In the genomic region with DNA sequence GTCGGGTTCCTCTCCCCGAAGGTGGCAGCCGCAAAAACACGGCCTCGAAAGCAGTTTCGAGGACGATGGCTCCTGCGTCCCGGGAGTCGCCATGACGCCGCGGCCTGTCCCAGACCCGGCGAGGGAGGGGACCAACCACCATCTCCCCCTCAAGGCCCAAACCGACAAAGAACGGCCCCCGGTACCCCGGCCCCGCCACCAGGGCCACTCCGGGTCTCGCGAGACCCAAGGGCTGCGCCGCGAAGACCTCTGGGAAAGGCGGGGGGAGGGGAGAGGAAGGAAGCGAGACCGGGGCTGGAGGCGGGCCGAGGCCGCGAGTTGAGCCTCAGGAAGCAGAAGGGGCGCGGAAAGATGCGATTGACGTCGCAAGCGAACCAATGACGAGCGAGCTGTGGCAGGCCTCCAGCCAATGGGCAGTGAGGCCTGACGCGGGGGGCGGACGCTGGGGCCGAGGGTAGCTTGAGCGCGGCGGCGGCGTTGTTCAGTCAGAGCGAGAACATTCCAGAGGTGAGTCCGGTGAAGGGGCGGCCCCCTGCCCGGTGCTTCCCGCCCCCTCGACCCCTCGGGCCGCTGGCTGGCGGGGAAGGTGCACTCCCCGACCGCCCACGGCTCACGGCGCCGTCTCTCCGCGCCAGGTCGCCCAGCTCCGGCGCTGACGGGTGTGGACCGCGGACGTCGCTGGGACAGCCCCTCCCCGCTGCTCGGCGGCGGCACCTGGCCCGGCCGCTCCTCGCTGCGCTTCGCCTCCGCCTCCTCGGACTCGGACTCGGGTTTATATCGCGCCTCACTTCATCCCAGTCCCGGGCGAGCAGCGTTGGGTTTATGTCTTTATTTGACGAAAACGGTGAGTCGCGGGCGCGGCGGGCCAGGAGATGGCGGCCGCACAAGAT, we compare ENCODE assay signal across 1 cellular context.
A peak's percentile ranks its signal among the peaks of the same experiment; 100 is the strongest.
TF ChIP-seq lines count a peak whose summit lies in the region.

TSS of gene EIF5 (plus strand) at position 484 of the 890 bp plus-strand sequence. CDS start 1,624 bp downstream, outside the sequence.

TF ChIP-seq in WTC11, 78 proteins besides CTCF, POLR2A, EP300 and RAD21 (continued from another document and continues in another):
- TF ChIP-seq ATF6 (CRISPR knock-in tag; IDR thresholded peaks at IDR 0.05) (no peak), FOXK1 (CRISPR knock-in tag; IDR thresholded peaks at IDR 0.05) (peak; percentile 74), NR2C2 (CRISPR knock-in tag; IDR thresholded peaks at IDR 0.05) (no peak), ZNF416 (CRISPR knock-in tag; IDR thresholded peaks at IDR 0.05) (0 out of 2 replicates have a peak, but pooled peaks have one; percentile 65), ZNF317 (CRISPR knock-in tag; IDR thresholded peaks at IDR 0.05; ENCODE audit: borderline replicate concordance, low read depth) (no peak), CBFB (CRISPR knock-in tag; IDR thresholded peaks at IDR 0.05; ENCODE audit: low read depth) (0 out of 2 replicates have a peak, but pooled peaks have one; percentile 20), IRF2 (CRISPR knock-in tag; IDR thresholded peaks at IDR 0.05; ENCODE audit: borderline replicate concordance, low read depth) (no peak), GABPB1 (CRISPR knock-in tag; IDR thresholded peaks at IDR 0.05) (no peak; the same call in 1 of the 2 replicates), ZNF121 (CRISPR knock-in tag; IDR thresholded peaks at IDR 0.05) (no peak), KAT7 (CRISPR knock-in tag; IDR thresholded peaks at IDR 0.05; ENCODE audit: borderline replicate concordance) (peak; percentile 96; the same call in 1 of the 2 replicates), ZNF423 (CRISPR knock-in tag; IDR thresholded peaks at IDR 0.05) (no peak), HMGXB4 (CRISPR knock-in tag; IDR thresholded peaks at IDR 0.05) (peak; percentile 77), RORB (CRISPR knock-in tag; IDR thresholded peaks at IDR 0.05) (no peak), ETV6 (CRISPR knock-in tag; IDR thresholded peaks at IDR 0.05) (peak; percentile 93), ZNF232 (CRISPR knock-in tag; IDR thresholded peaks at IDR 0.05) (0 out of 2 replicates have a peak, but pooled peaks have one; percentile 12), ZNF671 (CRISPR knock-in tag; IDR thresholded peaks at IDR 0.05) (no peak; the same call in 1 of the 2 replicates), ARID4B (CRISPR knock-in tag; IDR thresholded peaks at IDR 0.05; ENCODE audit: borderline replicate concordance) (no peak), ELF4 (CRISPR knock-in tag; IDR thresholded peaks at IDR 0.05; ENCODE audit: low read depth) (no peak), NFYB (CRISPR knock-in tag; conservative IDR thresholded peaks at IDR 0.05; ENCODE audit: low read depth) (peak; percentile 97), PRRX2 (CRISPR knock-in tag; IDR thresholded peaks at IDR 0.05) (0 out of 2 replicates have a peak, but pooled peaks have one; percentile 76), NR1H2 (CRISPR knock-in tag; IDR thresholded peaks at IDR 0.05) (no peak)
- TF ChIP-seq, protein P1, sequence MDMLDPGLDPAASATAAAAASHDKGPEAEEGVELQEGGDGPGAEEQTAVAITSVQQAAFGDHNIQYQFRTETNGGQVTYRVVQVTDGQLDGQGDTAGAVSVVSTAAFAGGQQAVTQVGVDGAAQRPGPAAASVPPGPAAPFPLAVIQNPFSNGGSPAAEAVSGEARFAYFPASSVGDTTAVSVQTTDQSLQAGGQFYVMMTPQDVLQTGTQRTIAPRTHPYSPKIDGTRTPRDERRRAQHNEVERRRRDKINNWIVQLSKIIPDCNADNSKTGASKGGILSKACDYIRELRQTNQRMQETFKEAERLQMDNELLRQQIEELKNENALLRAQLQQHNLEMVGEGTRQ (CRISPR knock-in tag; IDR thresholded peaks at IDR 0.05): 0 out of 2 replicates have a peak, but pooled peaks have one; percentile 18
- TF ChIP-seq, protein P2, sequence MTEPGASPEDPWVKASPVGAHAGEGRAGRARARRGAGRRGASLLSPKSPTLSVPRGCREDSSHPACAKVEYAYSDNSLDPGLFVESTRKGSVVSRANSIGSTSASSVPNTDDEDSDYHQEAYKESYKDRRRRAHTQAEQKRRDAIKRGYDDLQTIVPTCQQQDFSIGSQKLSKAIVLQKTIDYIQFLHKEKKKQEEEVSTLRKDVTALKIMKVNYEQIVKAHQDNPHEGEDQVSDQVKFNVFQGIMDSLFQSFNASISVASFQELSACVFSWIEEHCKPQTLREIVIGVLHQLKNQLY (CRISPR knock-in tag; IDR thresholded peaks at IDR 0.05): no peak
- TF ChIP-seq, protein P3, sequence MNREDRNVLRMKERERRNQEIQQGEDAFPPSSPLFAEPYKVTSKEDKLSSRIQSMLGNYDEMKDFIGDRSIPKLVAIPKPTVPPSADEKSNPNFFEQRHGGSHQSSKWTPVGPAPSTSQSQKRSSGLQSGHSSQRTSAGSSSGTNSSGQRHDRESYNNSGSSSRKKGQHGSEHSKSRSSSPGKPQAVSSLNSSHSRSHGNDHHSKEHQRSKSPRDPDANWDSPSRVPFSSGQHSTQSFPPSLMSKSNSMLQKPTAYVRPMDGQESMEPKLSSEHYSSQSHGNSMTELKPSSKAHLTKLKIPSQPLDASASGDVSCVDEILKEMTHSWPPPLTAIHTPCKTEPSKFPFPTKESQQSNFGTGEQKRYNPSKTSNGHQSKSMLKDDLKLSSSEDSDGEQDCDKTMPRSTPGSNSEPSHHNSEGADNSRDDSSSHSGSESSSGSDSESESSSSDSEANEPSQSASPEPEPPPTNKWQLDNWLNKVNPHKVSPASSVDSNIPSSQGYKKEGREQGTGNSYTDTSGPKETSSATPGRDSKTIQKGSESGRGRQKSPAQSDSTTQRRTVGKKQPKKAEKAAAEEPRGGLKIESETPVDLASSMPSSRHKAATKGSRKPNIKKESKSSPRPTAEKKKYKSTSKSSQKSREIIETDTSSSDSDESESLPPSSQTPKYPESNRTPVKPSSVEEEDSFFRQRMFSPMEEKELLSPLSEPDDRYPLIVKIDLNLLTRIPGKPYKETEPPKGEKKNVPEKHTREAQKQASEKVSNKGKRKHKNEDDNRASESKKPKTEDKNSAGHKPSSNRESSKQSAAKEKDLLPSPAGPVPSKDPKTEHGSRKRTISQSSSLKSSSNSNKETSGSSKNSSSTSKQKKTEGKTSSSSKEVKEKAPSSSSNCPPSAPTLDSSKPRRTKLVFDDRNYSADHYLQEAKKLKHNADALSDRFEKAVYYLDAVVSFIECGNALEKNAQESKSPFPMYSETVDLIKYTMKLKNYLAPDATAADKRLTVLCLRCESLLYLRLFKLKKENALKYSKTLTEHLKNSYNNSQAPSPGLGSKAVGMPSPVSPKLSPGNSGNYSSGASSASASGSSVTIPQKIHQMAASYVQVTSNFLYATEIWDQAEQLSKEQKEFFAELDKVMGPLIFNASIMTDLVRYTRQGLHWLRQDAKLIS (CRISPR knock-in tag; IDR thresholded peaks at IDR 0.05; ENCODE audit: borderline replicate concordance): no peak; the same call in 1 of the 2 replicates
- TF ChIP-seq, protein P4, sequence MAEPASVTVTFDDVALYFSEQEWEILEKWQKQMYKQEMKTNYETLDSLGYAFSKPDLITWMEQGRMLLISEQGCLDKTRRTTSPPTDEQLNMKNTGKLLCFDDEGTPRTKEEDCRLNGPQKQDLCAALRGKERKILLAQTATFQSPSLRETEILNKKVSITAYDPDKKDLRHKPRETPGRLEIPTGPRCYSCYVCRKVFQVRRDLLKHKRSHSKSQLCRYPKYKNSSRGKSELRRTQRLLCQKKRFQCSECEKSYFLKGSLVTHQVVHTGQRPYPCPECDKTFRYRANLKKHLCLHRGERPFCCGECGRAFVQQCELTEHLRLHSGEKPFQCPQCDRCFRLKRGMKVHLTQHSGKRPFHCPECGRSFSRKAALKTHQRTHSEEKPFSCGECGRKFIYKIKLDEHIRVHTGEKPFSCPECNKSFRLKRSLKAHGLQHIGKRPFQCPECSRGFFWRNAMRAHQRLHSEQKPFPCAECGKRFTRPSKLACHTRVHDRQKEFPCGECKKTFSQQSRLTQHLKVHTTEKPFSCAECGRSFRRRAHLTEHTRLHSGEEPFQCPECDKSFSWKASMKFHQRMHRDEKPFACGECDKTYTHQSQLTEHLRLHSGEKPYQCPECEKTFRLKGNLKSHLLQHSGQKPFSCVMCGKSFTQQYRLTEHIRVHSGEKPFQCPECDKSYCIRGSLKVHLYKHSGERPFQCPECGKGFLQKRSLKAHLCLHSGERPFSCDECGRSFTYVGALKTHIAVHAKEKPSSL (CRISPR knock-in tag; conservative IDR thresholded peaks at IDR 0.05): no peak
- TF ChIP-seq, protein P5, sequence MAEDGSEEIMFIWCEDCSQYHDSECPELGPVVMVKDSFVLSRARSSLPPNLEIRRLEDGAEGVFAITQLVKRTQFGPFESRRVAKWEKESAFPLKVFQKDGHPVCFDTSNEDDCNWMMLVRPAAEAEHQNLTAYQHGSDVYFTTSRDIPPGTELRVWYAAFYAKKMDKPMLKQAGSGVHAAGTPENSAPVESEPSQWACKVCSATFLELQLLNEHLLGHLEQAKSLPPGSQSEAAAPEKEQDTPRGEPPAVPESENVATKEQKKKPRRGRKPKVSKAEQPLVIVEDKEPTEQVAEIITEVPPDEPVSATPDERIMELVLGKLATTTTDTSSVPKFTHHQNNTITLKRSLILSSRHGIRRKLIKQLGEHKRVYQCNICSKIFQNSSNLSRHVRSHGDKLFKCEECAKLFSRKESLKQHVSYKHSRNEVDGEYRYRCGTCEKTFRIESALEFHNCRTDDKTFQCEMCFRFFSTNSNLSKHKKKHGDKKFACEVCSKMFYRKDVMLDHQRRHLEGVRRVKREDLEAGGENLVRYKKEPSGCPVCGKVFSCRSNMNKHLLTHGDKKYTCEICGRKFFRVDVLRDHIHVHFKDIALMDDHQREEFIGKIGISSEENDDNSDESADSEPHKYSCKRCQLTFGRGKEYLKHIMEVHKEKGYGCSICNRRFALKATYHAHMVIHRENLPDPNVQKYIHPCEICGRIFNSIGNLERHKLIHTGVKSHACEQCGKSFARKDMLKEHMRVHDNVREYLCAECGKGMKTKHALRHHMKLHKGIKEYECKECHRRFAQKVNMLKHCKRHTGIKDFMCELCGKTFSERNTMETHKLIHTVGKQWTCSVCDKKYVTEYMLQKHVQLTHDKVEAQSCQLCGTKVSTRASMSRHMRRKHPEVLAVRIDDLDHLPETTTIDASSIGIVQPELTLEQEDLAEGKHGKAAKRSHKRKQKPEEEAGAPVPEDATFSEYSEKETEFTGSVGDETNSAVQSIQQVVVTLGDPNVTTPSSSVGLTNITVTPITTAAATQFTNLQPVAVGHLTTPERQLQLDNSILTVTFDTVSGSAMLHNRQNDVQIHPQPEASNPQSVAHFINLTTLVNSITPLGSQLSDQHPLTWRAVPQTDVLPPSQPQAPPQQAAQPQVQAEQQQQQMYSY (CRISPR knock-in tag; IDR thresholded peaks at IDR 0.05): no peak
- TF ChIP-seq, protein P6, sequence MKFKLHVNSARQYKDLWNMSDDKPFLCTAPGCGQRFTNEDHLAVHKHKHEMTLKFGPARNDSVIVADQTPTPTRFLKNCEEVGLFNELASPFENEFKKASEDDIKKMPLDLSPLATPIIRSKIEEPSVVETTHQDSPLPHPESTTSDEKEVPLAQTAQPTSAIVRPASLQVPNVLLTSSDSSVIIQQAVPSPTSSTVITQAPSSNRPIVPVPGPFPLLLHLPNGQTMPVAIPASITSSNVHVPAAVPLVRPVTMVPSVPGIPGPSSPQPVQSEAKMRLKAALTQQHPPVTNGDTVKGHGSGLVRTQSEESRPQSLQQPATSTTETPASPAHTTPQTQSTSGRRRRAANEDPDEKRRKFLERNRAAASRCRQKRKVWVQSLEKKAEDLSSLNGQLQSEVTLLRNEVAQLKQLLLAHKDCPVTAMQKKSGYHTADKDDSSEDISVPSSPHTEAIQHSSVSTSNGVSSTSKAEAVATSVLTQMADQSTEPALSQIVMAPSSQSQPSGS (CRISPR knock-in tag; IDR thresholded peaks at IDR 0.05; ENCODE audit: borderline replicate concordance, low read depth): no peak
